ENCODE assay signal across 9 cellular contexts in genomic region chrX:46561931-46562721, GRCh38. TPM values are rescaled to one million over a fixed set of nuclear protein-coding genes. Genes with fewer than 3 reads are reported as not detected.
DNase-seq lines count a peak whose midpoint lies in the region; ATAC-seq and TF ChIP-seq lines count a peak whose summit lies in the region.
"Had no signal": no experiment of that assay in that cellular context is flagged by ENCODE, and none has a peak within 500 bp of the region (broad histone marks: within the 10 kb centered on the region; RNA-seq: fewer than 3 reads in every experiment).

No MANE protein-coding gene starts in this region.

- DNase-seq in HL-60 (ENCODE audit: low read depth in 1 of 2, low spot score in 1 of 2): peak in 1 of 2 experiments; percentile 69
- DNase-seq in astrocyte of the hippocampus (ENCODE audit: low read depth, low spot score): peak; percentile 24
- DNase-seq in NCI-H1048 (lab: John Stamatoyannopoulos, UW): no peak
- DNase-seq in NCI-H345 treated with DMSO at 0.1 percent for 48 hours (lab: John Stamatoyannopoulos, UW; ENCODE audit: unreplicated experiment): no peak
- DNase-seq in effector memory CD4-positive, alpha-beta T cell: no peak
- DNase-seq in MG63: no peak

- no peaks in the 10 kb centered on the region for H3K9me3 ChIP-seq in effector memory CD4-positive, alpha-beta T cell (ENCODE audit: control insufficient read depth, low read length)
- no peaks in the 10 kb centered on the region for H3K9me3 ChIP-seq in MG63

- no peak for TF ChIP-seq CTCF in HL-60 (IDR thresholded peaks at IDR 0.05; ENCODE audit: insufficient read depth, low read length)

- H3K27ac ChIP-seq in HL-60 (replicated peaks): peak overlapping the region; percentile 55
- H3K27ac ChIP-seq in effector memory CD4-positive, alpha-beta T cell (ENCODE audit: insufficient read depth, low read length, poor library complexity, severe bottlenecking): no peak overlapping the region
- H3K27ac ChIP-seq: cardiac muscle cell had no signal

- H3K4me3 ChIP-seq in HL-60 (replicated peaks; ENCODE audit: insufficient read depth, low read length) (no peak overlapping the region), MG63 (no peak overlapping the region)
- H3K4me3 ChIP-seq in effector memory CD4-positive, alpha-beta T cell (ENCODE audit: insufficient read depth, low read depth, low read length, poor library complexity, severe bottlenecking): no peak overlapping the region
- H3K4me3 ChIP-seq: cardiac muscle cell had no signal

- no peaks in the 10 kb centered on the region for H3K4me1 ChIP-seq in effector memory CD4-positive, alpha-beta T cell (ENCODE audit: control insufficient read depth, insufficient read depth, low read length, poor library complexity, severe bottlenecking)

- peak; percentile 97 for ATAC-seq in GM18505 (IDR thresholded peaks at IDR 0.05; ENCODE audit: unreplicated experiment)
- ATAC-seq in GM21526 (IDR thresholded peaks at IDR 0.05; ENCODE audit: low FRiP score, unreplicated experiment): peak; percentile 96

- H3K27me3 ChIP-seq in HL-60 (ENCODE audit: insufficient read depth, poor library complexity, severe bottlenecking) (no peaks in the 10 kb centered on the region), MG63 (no peaks in the 10 kb centered on the region)
- H3K27me3 ChIP-seq in effector memory CD4-positive, alpha-beta T cell (replicated peaks; ENCODE audit: control insufficient read depth, insufficient read depth, low read length, poor library complexity, severe bottlenecking): no peaks in the 10 kb centered on the region
- H3K27me3 ChIP-seq: cardiac muscle cell had no signal

- TF ChIP-seq POLR2A in GM18505 (IDR thresholded peaks at IDR 0.05; ENCODE audit: borderline replicate concordance, extremely low read depth, insufficient read depth, insufficient read length): no peak

- H3K36me3 ChIP-seq in effector memory CD4-positive, alpha-beta T cell (ENCODE audit: control insufficient read depth, insufficient read depth, low read length): no peaks in the 10 kb centered on the region
- H3K36me3 ChIP-seq in MG63: no peaks in the 10 kb centered on the region
- H3K36me3 ChIP-seq: cardiac muscle cell had no signal

RNA-seq across cellular contexts. Expression of gene CHST7, which starts 11.4 kb away (rescaled TPM):
- total RNA-seq in MG63 (2014; rRNA removed; shearing (Covaris generic); ENCODE audit: low replicate concordance): 2.4 and 5.1 TPM in 2 replicates

RNA-seq across cellular contexts. Expression of gene ZNF674, which starts 16.9 kb away (rescaled TPM):
- 5.5 and 6.4 TPM in 2 replicates for total RNA-seq in MG63 (2014; rRNA removed; shearing (Covaris generic); ENCODE audit: low replicate concordance)
